In the genomic region with DNA sequence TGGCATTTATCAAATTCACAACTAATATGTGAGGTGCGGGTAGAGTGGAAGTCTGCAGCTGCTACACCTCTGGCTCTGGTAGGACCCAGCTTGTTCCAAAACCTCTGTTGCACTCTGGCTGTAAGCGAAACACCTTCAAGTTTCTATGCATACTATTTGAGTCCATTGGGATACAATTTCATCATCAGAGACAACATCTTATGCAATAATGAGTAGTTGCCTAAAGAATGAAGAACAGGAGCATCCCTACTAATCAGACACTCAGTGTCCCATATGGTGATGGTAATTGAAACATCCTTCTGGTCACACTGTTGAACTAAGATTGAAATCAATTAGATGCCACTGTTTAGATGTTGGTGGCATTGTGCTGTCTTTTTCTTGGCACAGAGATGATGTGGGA, we compare ENCODE assay signal across 22 cellular contexts.
DNase-seq lines count a peak whose midpoint lies in the region; ATAC-seq and TF ChIP-seq lines count a peak whose summit lies in the region.
"Had no signal": no experiment of that assay in that cellular context is flagged by ENCODE, and none has a peak within 500 bp of the region (broad histone marks: within the 10 kb centered on the region; RNA-seq: fewer than 3 reads in every experiment).

No MANE protein-coding gene starts in this region.

- no peak overlapping the region for H3K4me3 Mint-ChIP-seq in immature natural killer cell
- H3K4me3 Mint-ChIP-seq in activated CD4-positive, alpha-beta T cell treated with anti-CD3 and anti-CD28 coated beads for 36 hours, result no peak overlapping the region
- H3K4me3 Mint-ChIP-seq: activated naive CD4-positive, alpha-beta T cell treated with anti-CD3 and anti-CD28 coated beads, Interleukin-2, amount 50 U/mL, for 24 hours; central memory CD8-positive, alpha-beta T cell; stimulated activated naive B cell treated with anti-CD40 and anti-IgM and Interleukin-4, amounts not matched to agents 10 μg/mL and 1 μg/mL and 100 μg/mL, for 72 hours had no signal

- H3K4me2 ChIP-seq in Karpas-422 (ENCODE audit: low read depth, low read length, poor library complexity, severe bottlenecking), result no peak overlapping the region
- no peak overlapping the region for H3K4me2 ChIP-seq in osteoblast (ENCODE audit: insufficient read depth, low read length)

- no peaks in the 10 kb centered on the region for H4K20me1 ChIP-seq in Karpas-422 (ENCODE audit: insufficient read depth, low read depth, low read length)
- no peaks in the 10 kb centered on the region for H4K20me1 ChIP-seq in osteoblast (ENCODE audit: insufficient read depth, low read length)

- no peak for TF ChIP-seq CTCF in osteoblast (IDR thresholded peaks at IDR 0.05; ENCODE audit: extremely low read depth, low read depth, low read length)

- H3K27me3 ChIP-seq in Karpas-422 (ENCODE audit: low read length), result no peaks in the 10 kb centered on the region
- no peaks in the 10 kb centered on the region for H3K27me3 ChIP-seq in adipocyte (replicated peaks; ENCODE audit: control insufficient read depth, insufficient read depth, low read length)
- H3K27me3 ChIP-seq in osteoblast (ENCODE audit: insufficient read depth, low read length), result peaks cover 19% of the 10 kb centered on the region
- H3K27me3 ChIP-seq: ascending aorta; BLaER1 treated with 17β-estradiol and CSF1 and Interleukin-3, amounts not matched to agents 10 nM and 100 nM had no signal

- POLR2A ChIA-PET in activated CD4-positive, alpha-beta T cell treated with anti-CD3 and anti-CD28 coated beads for 36 hours (lab: Charles Lee), result no interaction called here

- H3K27ac ChIP-seq in Karpas-422 (ENCODE audit: low read length) (peak overlapping the region; percentile 79; the same call in 1 of the 2 replicates), osteoblast (ENCODE audit: low read depth, low read length) (no peak overlapping the region)
- H3K27ac ChIP-seq: ascending aorta, thoracic aorta, WERI-Rb-1 had no signal

- peaks cover 3 to 11% (median 4%) of the 10 kb centered on the region in 3 donors for H3K27me3 Mint-ChIP-seq in immature natural killer cell (ENCODE audit: low read depth in 3 of 3)
- peaks cover 7% of the 10 kb centered on the region for H3K27me3 Mint-ChIP-seq in activated CD4-positive, alpha-beta T cell treated with anti-CD3 and anti-CD28 coated beads for 36 hours
- H3K27me3 Mint-ChIP-seq: activated naive CD4-positive, alpha-beta T cell treated with anti-CD3 and anti-CD28 coated beads, Interleukin-2, amount 50 U/mL, for 24 hours; stimulated activated naive B cell treated with anti-CD40 and anti-IgM and Interleukin-4, amounts not matched to agents 10 μg/mL and 1 μg/mL and 100 μg/mL, for 72 hours had no signal

- CTCF ChIA-PET in activated CD4-positive, alpha-beta T cell treated with anti-CD3 and anti-CD28 coated beads for 36 hours (lab: Charles Lee), result interaction anchor here (0.7 kb wide), 1 partner anchor 225 kb away, joined by 3 read pairs; no protein-coding TSS in a partner anchor

- H2AFZ ChIP-seq in Karpas-422 (ENCODE audit: low read length), result no peak overlapping the region
- no peak overlapping the region for H2AFZ ChIP-seq in osteoblast (ENCODE audit: low read length)

- intact Hi-C loops in activated CD4-positive, alpha-beta T cell treated with anti-CD3 and anti-CD28 coated beads for 36 hours (cut with DNase I, micrococcal nuclease), result no loop called here

- no peak overlapping the region for H3K9ac ChIP-seq in Karpas-422 (ENCODE audit: low read length)
- no peak overlapping the region for H3K9ac ChIP-seq in adipocyte (ENCODE audit: low read length)
- H3K9ac ChIP-seq: BLaER1 treated with 17β-estradiol and CSF1 and Interleukin-3, amounts not matched to agents 10 nM and 100 nM had no signal

- H3K4me1 Mint-ChIP-seq in immature natural killer cell, result peaks cover 39 to 49% of the 10 kb centered on the region in 2 donors
- peaks cover 4% of the 10 kb centered on the region for H3K4me1 Mint-ChIP-seq in activated CD4-positive, alpha-beta T cell treated with anti-CD3 and anti-CD28 coated beads for 36 hours
- H3K4me1 Mint-ChIP-seq: activated naive CD4-positive, alpha-beta T cell treated with anti-CD3 and anti-CD28 coated beads, Interleukin-2, amount 50 U/mL, for 24 hours; central memory CD8-positive, alpha-beta T cell; stimulated activated naive B cell treated with anti-CD40 and anti-IgM and Interleukin-4, amounts not matched to agents 10 μg/mL and 1 μg/mL and 100 μg/mL, for 72 hours had no signal

- H3K4me3 ChIP-seq in Karpas-422 (ENCODE audit: low read length), result no peak overlapping the region
- no peak overlapping the region for H3K4me3 ChIP-seq in adipocyte (ENCODE audit: low read length)
- H3K4me3 ChIP-seq in osteoblast (ENCODE audit: insufficient read depth, low read length), result no peak overlapping the region
- H3K4me3 ChIP-seq: ascending aorta; BLaER1 treated with 17β-estradiol and CSF1 and Interleukin-3, amounts not matched to agents 10 nM and 100 nM; thoracic aorta had no signal

- H3K9me3 ChIP-seq in Karpas-422 (ENCODE audit: low read length), result no peaks in the 10 kb centered on the region
- H3K9me3 ChIP-seq in adipocyte (ENCODE audit: control insufficient read depth, low read length), result no peaks in the 10 kb centered on the region
- no peaks in the 10 kb centered on the region for H3K9me3 ChIP-seq in osteoblast (ENCODE audit: low read depth, low read length)
- H3K9me3 ChIP-seq: ascending aorta; BLaER1 treated with 17β-estradiol and CSF1 and Interleukin-3, amounts not matched to agents 10 nM and 100 nM; thoracic aorta had no signal

- H3K9me2 ChIP-seq in Karpas-422 (replicated peaks; ENCODE audit: insufficient read depth, low read length), result no peaks in the 10 kb centered on the region

- peak overlapping the region in 5 of 6 donors; percentile 14 to 70 (median 31) for H3K27ac Mint-ChIP-seq in immature natural killer cell
- H3K27ac Mint-ChIP-seq in activated CD4-positive, alpha-beta T cell treated with anti-CD3 and anti-CD28 coated beads for 36 hours, result no peak overlapping the region
- H3K27ac Mint-ChIP-seq: activated naive CD4-positive, alpha-beta T cell treated with anti-CD3 and anti-CD28 coated beads, Interleukin-2, amount 50 U/mL, for 24 hours; stimulated activated naive B cell treated with anti-CD40 and anti-IgM and Interleukin-4, amounts not matched to agents 10 μg/mL and 1 μg/mL and 100 μg/mL, for 72 hours had no signal

- no peaks in the 10 kb centered on the region for H3K9me3 Mint-ChIP-seq in immature natural killer cell
- H3K9me3 Mint-ChIP-seq in activated CD4-positive, alpha-beta T cell treated with anti-CD3 and anti-CD28 coated beads for 36 hours (ENCODE audit: low read depth), result no peaks in the 10 kb centered on the region
- H3K9me3 Mint-ChIP-seq: activated naive CD4-positive, alpha-beta T cell treated with anti-CD3 and anti-CD28 coated beads, Interleukin-2, amount 50 U/mL, for 24 hours; central memory CD8-positive, alpha-beta T cell; stimulated activated naive B cell treated with anti-CD40 and anti-IgM and Interleukin-4, amounts not matched to agents 10 μg/mL and 1 μg/mL and 100 μg/mL, for 72 hours had no signal

- H3K36me3 Mint-ChIP-seq in immature natural killer cell, result peaks cover 0 to 8% (median 0%) of the 10 kb centered on the region in 3 donors
- H3K36me3 Mint-ChIP-seq in activated CD4-positive, alpha-beta T cell treated with anti-CD3 and anti-CD28 coated beads for 36 hours (ENCODE audit: low read depth), result no peaks in the 10 kb centered on the region
- H3K36me3 Mint-ChIP-seq: activated naive CD4-positive, alpha-beta T cell treated with anti-CD3 and anti-CD28 coated beads, Interleukin-2, amount 50 U/mL, for 24 hours; stimulated activated naive B cell treated with anti-CD40 and anti-IgM and Interleukin-4, amounts not matched to agents 10 μg/mL and 1 μg/mL and 100 μg/mL, for 72 hours had no signal

- DNase-seq in EH (ENCODE audit: low read depth) (peak; percentile 16), Karpas-422 (no peak), adipocyte (ENCODE audit: low read depth) (peak; percentile 15), immature natural killer cell (no peak), osteoblast (ENCODE audit: insufficient read length, low spot score, missing footprints) (no peak)
- DNase-seq in activated CD4-positive, alpha-beta T cell treated with anti-CD3 and anti-CD28 coated beads for 36 hours, result no peak
- DNase-seq: ACHN; activated CD4-positive, alpha-beta T cell treated with anti-CD3 and anti-CD28 coated beads, Interleukin-2, amount 50 U/mL, for 4 hours; activated CD8-positive, alpha-beta memory T cell treated with anti-CD3 and anti-CD28 coated beads, Interleukin-2, amount 50 U/mL, for 4 hours; MM.1S; NCI-H510A; stimulated activated CD4-positive, alpha-beta T cell treated with anti-CD3 and anti-CD28 coated beads, Interleukin-4, amount 100 ng/mL, for 1 hour; stimulated activated naive B cell treated with anti-CD40 and anti-IgM and Interleukin-4, amounts not matched to agents 10 μg/mL and 1 μg/mL and 100 μg/mL, for 72 hours; WERI-Rb-1 had no signal

- H3K4me1 ChIP-seq in Karpas-422 (ENCODE audit: low read length), result peaks cover 60% of the 10 kb centered on the region
- H3K4me1 ChIP-seq in adipocyte (ENCODE audit: control insufficient read depth, insufficient read depth, low read length), result no peaks in the 10 kb centered on the region
- H3K4me1 ChIP-seq in osteoblast (ENCODE audit: insufficient read depth, low read length), result no peaks in the 10 kb centered on the region
- H3K4me1 ChIP-seq: ascending aorta had no signal

- H3K36me3 ChIP-seq in Karpas-422 (ENCODE audit: insufficient read depth, low read length) (no peaks in the 10 kb centered on the region), adipocyte (ENCODE audit: control insufficient read depth, insufficient read depth, low read length, severe bottlenecking) (no peaks in the 10 kb centered on the region), osteoblast (ENCODE audit: insufficient read depth, low read length) (no peaks in the 10 kb centered on the region)
- H3K36me3 ChIP-seq: ascending aorta, thoracic aorta, WERI-Rb-1 had no signal

- H3K79me2 ChIP-seq in Karpas-422 (ENCODE audit: low read length) (peaks cover 54% of the 10 kb centered on the region), osteoblast (ENCODE audit: insufficient read depth, low read length) (no peaks in the 10 kb centered on the region)

- no peak for ATAC-seq in activated CD4-positive, alpha-beta T cell treated with anti-CD3 and anti-CD28 coated beads for 36 hours
- ATAC-seq in HG03378 (IDR thresholded peaks at IDR 0.05; ENCODE audit: unreplicated experiment) (no peak), HG02623 (IDR thresholded peaks at IDR 0.05; ENCODE audit: unreplicated experiment) (no peak)
- ATAC-seq: HCT116 had no signal

Comparison
In these comparisons a context has a peak if more than half of its experiments do, and no peak if none do; other contexts are left out.
1. DNase-seq: peak in EH (single experiment) and adipocyte (single experiment); none in Karpas-422 (single experiment), immature natural killer cell (0 of 3), activated CD4-positive, alpha-beta T cell treated with anti-CD3 and anti-CD28 coated beads for 36 hours (single experiment) and osteoblast (single experiment).